ENCODE assay signal across 9 cellular contexts in genomic region chr20:10603971-10604864, GRCh38.
A peak's percentile ranks its signal among the peaks of the same experiment; 100 is the strongest.
DNase-seq lines count a peak whose midpoint lies in the region; TF ChIP-seq lines count a peak whose summit lies in the region.
"Had no signal": no experiment of that assay in that cellular context is flagged by ENCODE, and none has a peak within 500 bp of the region (broad histone marks: within the 10 kb centered on the region; RNA-seq: fewer than 3 reads in every experiment).

No MANE protein-coding gene starts in this region.

- DNase-seq in HFFc6 = peak; percentile 77
- DNase-seq in ascending aorta (ENCODE audit: low spot score in 2 of 2) = peak; percentile 39 to 91
- DNase-seq in right atrium auricular region (ENCODE audit: low spot score) = peak; percentile 82
- no peak for DNase-seq in COR-L47 (lab: John Stamatoyannopoulos, UW)
- no peak for DNase-seq in NCI-H510A (lab: John Stamatoyannopoulos, UW)
- no peak for DNase-seq in NCI-H524 treated with DMSO at 0.1 percent for 48 hours (lab: John Stamatoyannopoulos, UW)
- no peak for DNase-seq in activated naive CD4-positive, alpha-beta T cell treated with anti-CD3 and anti-CD28 coated beads, Interleukin-2, amount 50 U/mL, for 16 hours

- H3K4me3 Mint-ChIP-seq in HFFc6 = peak overlapping the region; percentile 69
- H3K4me3 Mint-ChIP-seq: type B pancreatic cell had no signal

- H3K4me1 ChIP-seq in ascending aorta (peaks cover 12 to 42% of the 10 kb centered on the region in 2 donors), right atrium auricular region (peaks cover 0 to 14% of the 10 kb centered on the region in 2 donors)

- no peaks in the 10 kb centered on the region for H3K27me3 ChIP-seq in ascending aorta
- H3K27me3 ChIP-seq in right atrium auricular region = no peaks in the 10 kb centered on the region

- H3K4me3 ChIP-seq in ascending aorta = peak overlapping the region in 1 of 2 donors; percentile 45
- H3K4me3 ChIP-seq in right atrium auricular region = no peak overlapping the region
- H3K4me3 ChIP-seq in skin epidermis = no peak overlapping the region

- H3K27ac Mint-ChIP-seq in HFFc6 = peak overlapping the region; percentile 86
- H3K27ac Mint-ChIP-seq: type B pancreatic cell had no signal

- H3K27ac ChIP-seq in ascending aorta = peak overlapping the region; percentile 87 to 96
- H3K27ac ChIP-seq in right atrium auricular region = peak overlapping the region; percentile 59 to 79
- H3K27ac ChIP-seq in skin epidermis = peak overlapping the region in 17 of 21 experiments; percentile 2 to 84 (median 57)

- H3K9me3 ChIP-seq in ascending aorta = no peaks in the 10 kb centered on the region
- no peaks in the 10 kb centered on the region for H3K9me3 ChIP-seq in right atrium auricular region

- H3K36me3 ChIP-seq in ascending aorta (no peaks in the 10 kb centered on the region), right atrium auricular region (no peaks in the 10 kb centered on the region)

- H3K4me1 Mint-ChIP-seq in HFFc6 (ENCODE audit: low read depth) = peaks cover 41% of the 10 kb centered on the region

- H3K36me3 Mint-ChIP-seq in HFFc6 (ENCODE audit: low read depth) = peaks cover 19% of the 10 kb centered on the region

- TF ChIP-seq CTCF in HFFc6 (IDR thresholded peaks at IDR 0.05) = no peak
- TF ChIP-seq CTCF in ascending aorta (IDR thresholded peaks at IDR 0.05) = no peak
- no peak for TF ChIP-seq CTCF in right atrium auricular region (IDR thresholded peaks at IDR 0.05)

- H3K27me3 Mint-ChIP-seq in HFFc6 (ENCODE audit: insufficient read depth) = no peaks in the 10 kb centered on the region; the same call in 1 of the 2 replicates
- H3K27me3 Mint-ChIP-seq: type B pancreatic cell had no signal

- H3K9me3 Mint-ChIP-seq in HFFc6 = no peaks in the 10 kb centered on the region
- H3K9me3 Mint-ChIP-seq: type B pancreatic cell had no signal

- intact Hi-C loops in ascending aorta (cut with DNase I) = loop anchor here (1.0 to 10.0 kb wide), 4 partner anchors 11 to 169 kb away; partner anchors contain the start of genes MKKS and SLX4IP

Comparison
In these comparisons a context has a peak if more than half of its experiments do, and no peak if none do; other contexts are left out.
1. DNase-seq: peak in HFFc6 (single experiment), ascending aorta (2 of 2) and right atrium auricular region (single experiment); none in COR-L47 (single experiment), NCI-H510A (single experiment), NCI-H524 treated with DMSO at 0.1 percent for 48 hours (single experiment) and activated naive CD4-positive, alpha-beta T cell treated with anti-CD3 and anti-CD28 coated beads, Interleukin-2, amount 50 U/mL, for 16 hours (single experiment).
2. Peak in every context shown above with its lines, with median percentiles within 50 percentile points of each other: H3K27ac ChIP-seq.